Comparison of ENCODE assay signal across 8 cellular contexts in the genomic region with DNA sequence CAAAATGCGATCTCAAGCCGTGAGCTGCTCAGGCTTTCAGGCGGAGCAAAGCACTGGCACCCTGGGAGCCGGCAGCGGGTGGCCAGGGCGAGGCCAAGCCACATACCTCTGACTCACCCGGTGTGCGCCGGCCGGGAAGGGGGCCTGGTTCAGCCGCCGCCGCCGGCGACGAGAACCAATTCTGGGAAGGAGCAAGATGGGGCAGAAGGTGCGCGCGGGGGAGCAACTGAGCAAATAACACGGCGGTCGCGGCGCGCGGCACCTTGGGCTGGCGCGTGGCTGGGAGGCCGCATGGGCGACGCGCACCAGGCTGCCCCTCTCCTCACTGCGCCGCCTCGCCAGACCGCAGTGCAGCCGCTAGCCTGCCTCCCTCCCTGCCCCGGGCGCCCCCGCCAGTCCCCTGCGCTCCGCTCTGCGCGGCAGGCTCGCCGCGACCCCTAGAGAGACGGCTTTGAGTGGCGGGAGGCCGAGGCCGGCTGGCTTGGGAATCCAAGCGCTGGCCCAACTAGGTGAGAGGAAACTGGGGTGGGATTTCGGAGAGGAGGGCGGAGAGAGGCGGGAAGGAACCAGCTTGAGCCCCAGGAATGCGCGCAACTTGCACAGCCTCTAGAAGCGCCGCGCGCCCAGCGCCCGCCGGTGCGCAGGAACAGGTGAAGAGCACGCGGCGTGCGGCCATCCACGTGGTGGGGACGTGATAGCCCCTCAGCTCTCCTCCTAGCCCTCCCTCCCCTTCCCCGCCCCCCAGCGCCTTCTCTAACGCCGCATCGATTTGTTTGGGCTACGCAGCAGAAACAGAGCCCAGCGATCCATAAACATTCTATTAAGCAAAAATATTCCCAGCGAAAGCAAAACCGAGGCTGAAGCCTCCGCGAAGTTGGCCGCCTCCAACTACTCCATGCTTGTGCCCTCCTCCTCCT. TPM values are rescaled to one million over a fixed set of nuclear protein-coding genes. Genes with fewer than 3 reads are reported as not detected.
DNase-seq lines count a peak whose midpoint lies in the region; ATAC-seq and TF ChIP-seq lines count a peak whose summit lies in the region.

No MANE protein-coding gene starts in this region.

- H3K4me3 ChIP-seq in retinal pigment epithelial cell (ENCODE audit: low read length) = peak overlapping the region; percentile 67

- peak overlapping the region; percentile 64 for H3K27ac Mint-ChIP-seq in activated naive CD4-positive, alpha-beta T cell treated with anti-CD3 and anti-CD28 coated beads, Interleukin-2, amount 10 ng/mL, durations not matched to agents 7 days and 5 days
- no peak overlapping the region for H3K27ac Mint-ChIP-seq in activated CD8-positive, alpha-beta T cell treated with anti-CD3 and anti-CD28 coated beads, Interleukin-2, amount 10 ng/mL, durations not matched to agents 7 days and 5 days

- H3K9me3 Mint-ChIP-seq in activated naive CD4-positive, alpha-beta T cell treated with anti-CD3 and anti-CD28 coated beads, Interleukin-2, amount 10 ng/mL, durations not matched to agents 7 days and 5 days = no peaks in the 10 kb centered on the region
- no peaks in the 10 kb centered on the region for H3K9me3 Mint-ChIP-seq in activated CD8-positive, alpha-beta T cell treated with anti-CD3 and anti-CD28 coated beads, Interleukin-2, amount 10 ng/mL, durations not matched to agents 7 days and 5 days (ENCODE audit: insufficient read depth)

- CTCF ChIA-PET in activated naive CD4-positive, alpha-beta T cell treated with anti-CD3 and anti-CD28 coated beads, Interleukin-2, amount 10 ng/mL, durations not matched to agents 7 days and 5 days (lab: Charles Lee) = no interaction called here
- CTCF ChIA-PET in activated CD8-positive, alpha-beta T cell treated with anti-CD3 and anti-CD28 coated beads, Interleukin-2, amount 10 ng/mL, durations not matched to agents 7 days and 5 days (lab: Charles Lee) = interaction anchor here (1.5 kb wide), 1 partner anchor 9 kb away, joined by 3 read pairs; no protein-coding TSS in a partner anchor

- DNase-seq in activated naive CD4-positive, alpha-beta T cell treated with anti-CD3 and anti-CD28 coated beads, Interleukin-2, amount 10 ng/mL, durations not matched to agents 7 days and 5 days = peak; percentile 48
- DNase-seq in activated naive CD4-positive, alpha-beta T cell treated with Interleukin-2 at 50 U/mL for 16 hours = no peak
- DNase-seq in activated CD8-positive, alpha-beta T cell treated with anti-CD3 and anti-CD28 coated beads, Interleukin-2, amount 10 ng/mL, durations not matched to agents 7 days and 5 days = no peak
- DNase-seq in left ventricle myocardium superior (peak; percentile 45), retinal pigment epithelial cell (ENCODE audit: low read depth) (no peak), MV-4-11 (lab: John Stamatoyannopoulos, UW) (no peak), NCI-H1436 treated with DMSO at 0.1 percent for 48 hours (lab: John Stamatoyannopoulos, UW) (no peak)

- peaks cover 50% of the 10 kb centered on the region for H3K4me1 Mint-ChIP-seq in activated naive CD4-positive, alpha-beta T cell treated with anti-CD3 and anti-CD28 coated beads, Interleukin-2, amount 10 ng/mL, durations not matched to agents 7 days and 5 days
- H3K4me1 Mint-ChIP-seq in activated CD8-positive, alpha-beta T cell treated with anti-CD3 and anti-CD28 coated beads, Interleukin-2, amount 10 ng/mL, durations not matched to agents 7 days and 5 days (ENCODE audit: low read depth) = peaks cover 39% of the 10 kb centered on the region

- intact Hi-C loops in left ventricle myocardium superior (cut with micrococcal nuclease) = no loop called here

- peak overlapping the region; percentile 83 for H3K4me3 Mint-ChIP-seq in activated naive CD4-positive, alpha-beta T cell treated with anti-CD3 and anti-CD28 coated beads, Interleukin-2, amount 10 ng/mL, durations not matched to agents 7 days and 5 days
- peak overlapping the region; percentile 65 for H3K4me3 Mint-ChIP-seq in activated CD8-positive, alpha-beta T cell treated with anti-CD3 and anti-CD28 coated beads, Interleukin-2, amount 10 ng/mL, durations not matched to agents 7 days and 5 days

- ATAC-seq in activated CD8-positive, alpha-beta T cell treated with anti-CD3 and anti-CD28 coated beads, Interleukin-2, amount 10 ng/mL, durations not matched to agents 7 days and 5 days = no peak
- peak; percentile 5 for ATAC-seq in left ventricle myocardium superior
- no peak for ATAC-seq in GM18511 (IDR thresholded peaks at IDR 0.05; ENCODE audit: unreplicated experiment)

- H3K27me3 Mint-ChIP-seq in activated naive CD4-positive, alpha-beta T cell treated with anti-CD3 and anti-CD28 coated beads, Interleukin-2, amount 10 ng/mL, durations not matched to agents 7 days and 5 days = peaks cover 91% of the 10 kb centered on the region
- H3K27me3 Mint-ChIP-seq in activated CD8-positive, alpha-beta T cell treated with anti-CD3 and anti-CD28 coated beads, Interleukin-2, amount 10 ng/mL, durations not matched to agents 7 days and 5 days (ENCODE audit: low read depth) = peaks cover 75% of the 10 kb centered on the region

- TF ChIP-seq CTCF in retinal pigment epithelial cell (conservative IDR thresholded peaks at IDR 0.05; ENCODE audit: low read depth, low read length) = no peak

- POLR2A ChIA-PET in activated CD8-positive, alpha-beta T cell treated with anti-CD3 and anti-CD28 coated beads, Interleukin-2, amount 10 ng/mL, durations not matched to agents 7 days and 5 days (lab: Charles Lee) = interaction anchor here (0.6 kb wide), 1 partner anchor 211 kb away, joined by 3 read pairs; no protein-coding TSS in a partner anchor

- H3K36me3 Mint-ChIP-seq in activated naive CD4-positive, alpha-beta T cell treated with anti-CD3 and anti-CD28 coated beads, Interleukin-2, amount 10 ng/mL, durations not matched to agents 7 days and 5 days = peaks cover 2% of the 10 kb centered on the region
- no peaks in the 10 kb centered on the region for H3K36me3 Mint-ChIP-seq in activated CD8-positive, alpha-beta T cell treated with anti-CD3 and anti-CD28 coated beads, Interleukin-2, amount 10 ng/mL, durations not matched to agents 7 days and 5 days (ENCODE audit: low read depth)

RNA-seq across cellular contexts. Expression of gene NRP2, which starts 3.3 kb away (rescaled TPM):
- 1 to 10 TPM; 4.0 to 4.2 TPM for total RNA-seq in activated CD8-positive, alpha-beta T cell treated with anti-CD3 and anti-CD28 coated beads, Interleukin-2, amount 10 ng/mL, durations not matched to agents 7 days and 5 days
- 9.7 TPM for total RNA-seq in left ventricle myocardium superior

Comparison
In these comparisons a context has a peak if more than half of its experiments do, and no peak if none do; other contexts are left out.
1. DNase-seq: peak in activated naive CD4-positive, alpha-beta T cell treated with anti-CD3 and anti-CD28 coated beads, Interleukin-2, amount 10 ng/mL, durations not matched to agents 7 days and 5 days (single experiment) and left ventricle myocardium superior (single experiment); none in activated naive CD4-positive, alpha-beta T cell treated with Interleukin-2 at 50 U/mL for 16 hours (single experiment), activated CD8-positive, alpha-beta T cell treated with anti-CD3 and anti-CD28 coated beads, Interleukin-2, amount 10 ng/mL, durations not matched to agents 7 days and 5 days (single experiment), retinal pigment epithelial cell (single experiment), MV-4-11 (single experiment) and NCI-H1436 treated with DMSO at 0.1 percent for 48 hours (single experiment).